In the genomic region with DNA sequence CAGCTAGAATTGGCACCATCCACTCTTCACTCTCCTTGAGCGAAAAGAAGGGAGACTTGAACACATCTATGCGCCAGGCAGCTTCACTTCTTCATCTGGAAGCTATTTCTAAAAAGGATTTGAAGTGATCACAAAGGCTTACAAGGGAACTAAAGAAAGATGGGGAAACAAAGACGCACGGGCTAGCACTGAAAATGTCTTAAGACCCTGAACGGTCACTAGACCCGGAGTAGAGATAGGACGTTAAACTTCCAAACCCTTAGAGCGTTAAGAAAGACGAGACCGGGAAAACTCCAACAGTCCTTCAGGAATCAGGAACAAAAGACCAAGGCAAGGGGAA, we compare ENCODE assay signal across 9 cellular contexts. TPM values are rescaled to one million over a fixed set of nuclear protein-coding genes. Genes with fewer than 3 reads are reported as not detected.
DNase-seq lines count a peak whose midpoint lies in the region; ATAC-seq and TF ChIP-seq lines count a peak whose summit lies in the region.
"Had no signal": no experiment of that assay in that cellular context is flagged by ENCODE, and none has a peak within 500 bp of the region (broad histone marks: within the 10 kb centered on the region; RNA-seq: fewer than 3 reads in every experiment).

No MANE protein-coding gene starts in this region.

- TF ChIP-seq CTCF in stomach (IDR thresholded peaks at IDR 0.05) = no peak

- H3K27me3 ChIP-seq in iPS-15b (ENCODE audit: control insufficient read depth, insufficient read depth, low read length) (peaks cover 45% of the 10 kb centered on the region), stomach (peaks cover 4 to 70% (median 19%) of the 10 kb centered on the region in 3 donors)

- no peaks in the 10 kb centered on the region for H3K36me3 ChIP-seq in iPS-15b (ENCODE audit: control insufficient read depth, insufficient read depth, low read length)
- no peaks in the 10 kb centered on the region for H3K36me3 ChIP-seq in stomach

- peaks cover 9% of the 10 kb centered on the region for H3K4me1 Mint-ChIP-seq in T-helper 2 cell treated with Interferon-gamma antibody and Interleukin-4, amounts not matched to agents 5 μg/mL and 100 μg/mL, for 36 hours (ENCODE audit: low read depth)

- peak; percentile 57 for ATAC-seq in SK-N-SH treated with all-trans-retinoic acid at 6 μM for 48 hours

- intact Hi-C loops in stomach (cut with DNase I; ENCODE audit: low total_unique reads) = loop anchor here (10.0 kb wide), 1 partner anchor 139 kb away; a partner anchor contains a TSS

- H3K4me1 ChIP-seq in iPS-15b (ENCODE audit: control insufficient read depth, insufficient read depth, low read length) (peaks cover 11% of the 10 kb centered on the region), stomach (peaks cover 5 to 20% (median 13%) of the 10 kb centered on the region in 4 donors)

- peak overlapping the region; percentile 41 for H3K4me3 ChIP-seq in iPS-15b (ENCODE audit: low read depth, low read length)
- peak overlapping the region; percentile 41 to 51 (median 46) for H3K4me3 ChIP-seq in stomach

- H3K9ac ChIP-seq in iPS-15b (ENCODE audit: low read depth, low read length) = no peak overlapping the region

- no peaks in the 10 kb centered on the region for H3K9me3 Mint-ChIP-seq in T-helper 2 cell treated with Interferon-gamma antibody and Interleukin-4, amounts not matched to agents 5 μg/mL and 100 μg/mL, for 36 hours

- no peak for TF ChIP-seq EP300 in stomach (IDR thresholded peaks at IDR 0.05)

- no peaks in the 10 kb centered on the region for H3K9me3 ChIP-seq in iPS-15b (ENCODE audit: control insufficient read depth, insufficient read depth, low read length)
- no peaks in the 10 kb centered on the region for H3K9me3 ChIP-seq in stomach

- DNase-seq in T-helper 2 cell treated with Interferon-gamma antibody and Interleukin-4, amounts not matched to agents 5 μg/mL and 100 μg/mL, for 36 hours (ENCODE audit: low spot score) = no peak
- DNase-seq in T-helper 2 cell = no peak
- DNase-seq in stomach = no peak
- no peak for DNase-seq in cerebellar nuclear complex (lab: John Stamatoyannopoulos, UW)
- no peak for DNase-seq in NCI-H446 (lab: John Stamatoyannopoulos, UW)
- DNase-seq in GOT3 (lab: John Stamatoyannopoulos, UW) = no peak

- H3K27me3 Mint-ChIP-seq in T-helper 2 cell treated with Interferon-gamma antibody and Interleukin-4, amounts not matched to agents 5 μg/mL and 100 μg/mL, for 36 hours (ENCODE audit: low read depth) = peaks cover 79% of the 10 kb centered on the region

- H3K36me3 Mint-ChIP-seq in T-helper 2 cell treated with Interferon-gamma antibody and Interleukin-4, amounts not matched to agents 5 μg/mL and 100 μg/mL, for 36 hours (ENCODE audit: low read depth) = no peaks in the 10 kb centered on the region

- 25 to 34% (median 32%) methylated on average over 10 of the region's 10 CpGs for WGBS in stomach, 5 donors

- H3K27ac ChIP-seq in stomach = peak overlapping the region in 1 of 5 donors; percentile 46

- no peak for TF ChIP-seq POLR2A in stomach (IDR thresholded peaks at IDR 0.05)

- H3K27ac Mint-ChIP-seq in T-helper 2 cell treated with Interferon-gamma antibody and Interleukin-4, amounts not matched to agents 5 μg/mL and 100 μg/mL, for 36 hours = no peak overlapping the region
- H3K27ac Mint-ChIP-seq: activated B cell treated with CpG ODN at 0.5 μM for 24 hours had no signal

- peak overlapping the region; percentile 70 for H3K4me3 Mint-ChIP-seq in T-helper 2 cell treated with Interferon-gamma antibody and Interleukin-4, amounts not matched to agents 5 μg/mL and 100 μg/mL, for 36 hours

TF ChIP-seq in SK-N-SH treated with all-trans-retinoic acid at 6 μM for 48 hours, 23 proteins besides CTCF, POLR2A, EP300 and RAD21:
- TF ChIP-seq GLIS3 (CRISPR knock-in tag; IDR thresholded peaks at IDR 0.05) = no peak
- TF ChIP-seq BACH2 (CRISPR knock-in tag; IDR thresholded peaks at IDR 0.05; ENCODE audit: borderline replicate concordance) = no peak
- no peak for TF ChIP-seq TOX (CRISPR knock-in tag; IDR thresholded peaks at IDR 0.05; ENCODE audit: borderline replicate concordance)
- no peak for TF ChIP-seq ZFP3 (CRISPR knock-in tag; IDR thresholded peaks at IDR 0.05)
- no peak for TF ChIP-seq ZC3H10 (CRISPR knock-in tag; IDR thresholded peaks at IDR 0.05)
- no peak for TF ChIP-seq ARNTL (CRISPR knock-in tag; IDR thresholded peaks at IDR 0.05; ENCODE audit: borderline replicate concordance, low read depth)
- TF ChIP-seq ESRRG (CRISPR knock-in tag; IDR thresholded peaks at IDR 0.05) = no peak
- no peak for TF ChIP-seq ZFP30 (CRISPR knock-in tag; IDR thresholded peaks at IDR 0.05)
- no peak for TF ChIP-seq TCF4 (CRISPR knock-in tag; IDR thresholded peaks at IDR 0.05; ENCODE audit: borderline replicate concordance)
- no peak for TF ChIP-seq ZNF8 (CRISPR knock-in tag; IDR thresholded peaks at IDR 0.05)
- no peak for TF ChIP-seq CSDC2 (CRISPR knock-in tag; IDR thresholded peaks at IDR 0.05)
- no peak for TF ChIP-seq PPARA (CRISPR knock-in tag; IDR thresholded peaks at IDR 0.05; ENCODE audit: borderline replicate concordance)
- no peak for TF ChIP-seq ISL1 (CRISPR knock-in tag; IDR thresholded peaks at IDR 0.05)
- TF ChIP-seq RARB (CRISPR knock-in tag; IDR thresholded peaks at IDR 0.05) = no peak
- TF ChIP-seq SNAI2 (CRISPR knock-in tag; IDR thresholded peaks at IDR 0.05) = no peak
- TF ChIP-seq, protein P1, sequence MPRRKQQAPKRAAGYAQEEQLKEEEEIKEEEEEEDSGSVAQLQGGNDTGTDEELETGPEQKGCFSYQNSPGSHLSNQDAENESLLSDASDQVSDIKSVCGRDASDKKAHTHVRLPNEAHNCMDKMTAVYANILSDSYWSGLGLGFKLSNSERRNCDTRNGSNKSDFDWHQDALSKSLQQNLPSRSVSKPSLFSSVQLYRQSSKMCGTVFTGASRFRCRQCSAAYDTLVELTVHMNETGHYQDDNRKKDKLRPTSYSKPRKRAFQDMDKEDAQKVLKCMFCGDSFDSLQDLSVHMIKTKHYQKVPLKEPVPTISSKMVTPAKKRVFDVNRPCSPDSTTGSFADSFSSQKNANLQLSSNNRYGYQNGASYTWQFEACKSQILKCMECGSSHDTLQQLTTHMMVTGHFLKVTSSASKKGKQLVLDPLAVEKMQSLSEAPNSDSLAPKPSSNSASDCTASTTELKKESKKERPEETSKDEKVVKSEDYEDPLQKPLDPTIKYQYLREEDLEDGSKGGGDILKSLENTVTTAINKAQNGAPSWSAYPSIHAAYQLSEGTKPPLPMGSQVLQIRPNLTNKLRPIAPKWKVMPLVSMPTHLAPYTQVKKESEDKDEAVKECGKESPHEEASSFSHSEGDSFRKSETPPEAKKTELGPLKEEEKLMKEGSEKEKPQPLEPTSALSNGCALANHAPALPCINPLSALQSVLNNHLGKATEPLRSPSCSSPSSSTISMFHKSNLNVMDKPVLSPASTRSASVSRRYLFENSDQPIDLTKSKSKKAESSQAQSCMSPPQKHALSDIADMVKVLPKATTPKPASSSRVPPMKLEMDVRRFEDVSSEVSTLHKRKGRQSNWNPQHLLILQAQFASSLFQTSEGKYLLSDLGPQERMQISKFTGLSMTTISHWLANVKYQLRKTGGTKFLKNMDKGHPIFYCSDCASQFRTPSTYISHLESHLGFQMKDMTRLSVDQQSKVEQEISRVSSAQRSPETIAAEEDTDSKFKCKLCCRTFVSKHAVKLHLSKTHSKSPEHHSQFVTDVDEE (CRISPR knock-in tag; IDR thresholded peaks at IDR 0.05) = no peak
- TF ChIP-seq, protein P2, sequence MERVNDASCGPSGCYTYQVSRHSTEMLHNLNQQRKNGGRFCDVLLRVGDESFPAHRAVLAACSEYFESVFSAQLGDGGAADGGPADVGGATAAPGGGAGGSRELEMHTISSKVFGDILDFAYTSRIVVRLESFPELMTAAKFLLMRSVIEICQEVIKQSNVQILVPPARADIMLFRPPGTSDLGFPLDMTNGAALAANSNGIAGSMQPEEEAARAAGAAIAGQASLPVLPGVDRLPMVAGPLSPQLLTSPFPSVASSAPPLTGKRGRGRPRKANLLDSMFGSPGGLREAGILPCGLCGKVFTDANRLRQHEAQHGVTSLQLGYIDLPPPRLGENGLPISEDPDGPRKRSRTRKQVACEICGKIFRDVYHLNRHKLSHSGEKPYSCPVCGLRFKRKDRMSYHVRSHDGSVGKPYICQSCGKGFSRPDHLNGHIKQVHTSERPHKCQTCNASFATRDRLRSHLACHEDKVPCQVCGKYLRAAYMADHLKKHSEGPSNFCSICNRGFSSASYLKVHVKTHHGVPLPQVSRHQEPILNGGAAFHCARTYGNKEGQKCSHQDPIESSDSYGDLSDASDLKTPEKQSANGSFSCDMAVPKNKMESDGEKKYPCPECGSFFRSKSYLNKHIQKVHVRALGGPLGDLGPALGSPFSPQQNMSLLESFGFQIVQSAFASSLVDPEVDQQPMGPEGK (CRISPR knock-in tag; IDR thresholded peaks at IDR 0.05; ENCODE audit: borderline replicate concordance) = no peak
- no peak for TF ChIP-seq OSR1 (CRISPR knock-in tag; IDR thresholded peaks at IDR 0.05)

RNA-seq across cellular contexts. Expression of a gene that starts 47.5 kb away (rescaled TPM):
- 10 to 100 TPM; 20.4 to 33.3 (median 22.8) TPM for total RNA-seq in stomach
- 10 to 100 TPM in 1 of 3 donors, 1 to 10 TPM in 2; 2.9 to 25.1 (median 8.5) TPM for polyA plus RNA-seq in stomach
